In the genomic region with DNA sequence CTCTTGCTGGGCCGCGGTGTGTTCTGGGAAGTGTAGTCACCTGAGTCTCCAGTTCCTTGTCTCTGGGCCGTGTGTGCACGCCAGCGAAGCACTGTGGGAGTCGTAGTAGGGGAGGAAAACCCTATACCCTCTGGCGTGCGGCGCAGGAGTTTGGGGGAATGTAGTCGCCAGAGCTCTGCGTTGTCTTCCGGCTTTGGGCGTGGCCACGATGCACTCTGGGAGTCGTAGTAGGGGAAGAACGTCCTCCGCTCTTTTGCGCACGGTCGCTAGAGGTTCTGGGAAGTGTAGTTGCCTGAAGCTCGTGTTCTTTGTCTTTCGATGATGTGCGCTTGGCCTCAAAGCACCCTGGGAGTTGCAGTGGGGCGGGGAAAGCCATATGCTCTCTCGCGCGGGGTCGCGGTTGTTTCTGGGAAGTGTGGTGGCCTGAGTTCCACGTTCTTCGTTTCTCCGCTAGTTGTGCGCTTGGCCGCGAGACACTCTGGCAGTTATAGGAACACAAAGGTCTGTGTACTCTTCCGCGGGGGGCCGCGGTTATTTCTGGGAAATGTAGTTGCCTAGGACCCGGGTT, we compare ENCODE assay signal across 8 cellular contexts. TPM values are rescaled to one million over a fixed set of nuclear protein-coding genes. Genes with fewer than 3 reads are reported as not detected.
DNase-seq lines count a peak whose midpoint lies in the region; ATAC-seq and TF ChIP-seq lines count a peak whose summit lies in the region.

No MANE protein-coding gene starts in this region.

- H3K9me3 Mint-ChIP-seq in natural killer cell treated with Interleukin-12 subunit alpha and Interleukin-12 subunit beta and Interleukin-15 and Interleukin-18, amount 100 ng/mL, for 72 hours, result peaks cover 22% of the 10 kb centered on the region

- DNase-seq in EH (ENCODE audit: low read depth) (peak; percentile 99), Kasumi-1 (lab: John Stamatoyannopoulos, UW) (peak; percentile 99), RWPE1 (ENCODE audit: low spot score) (peak; percentile 84), fibroblast of the conjunctiva (ENCODE audit: low read depth) (peak; percentile 99)
- DNase-seq in activated T-helper 9 cell treated with anti-CD3 and anti-CD28 coated beads, Interleukin-2, amount 50 U/mL, for 16 hours (ENCODE audit: low read depth), result peak; percentile 93
- DNase-seq in natural killer cell treated with Interleukin-12 subunit alpha and Interleukin-12 subunit beta and Interleukin-15 and Interleukin-18, amount 100 ng/mL, for 72 hours (ENCODE audit: low spot score), result peak; percentile 97
- DNase-seq in stimulated activated naive CD8-positive, alpha-beta T cell treated with anti-CD3 and anti-CD28 coated beads, Interleukin-15, Interleukin-2, amounts not matched to agents 100 U/mL and 50 U/mL, for 24 hours, result peak; percentile 92

- ATAC-seq in GM21825 (IDR thresholded peaks at IDR 0.05; ENCODE audit: unreplicated experiment), result peak; percentile 87
- peak; percentile 91 to 93 for ATAC-seq in natural killer cell treated with Interleukin-12 subunit alpha and Interleukin-12 subunit beta and Interleukin-15 and Interleukin-18, amount 100 ng/mL, for 72 hours
- peak; percentile 87 for ATAC-seq in stimulated activated naive CD8-positive, alpha-beta T cell treated with anti-CD3 and anti-CD28 coated beads, Interleukin-15, Interleukin-2, amounts not matched to agents 100 U/mL and 50 U/mL, for 24 hours

- peak overlapping the region; percentile 99 for H3K27ac ChIP-seq in RWPE1

- H3K27ac Mint-ChIP-seq in natural killer cell treated with Interleukin-12 subunit alpha and Interleukin-12 subunit beta and Interleukin-15 and Interleukin-18, amount 100 ng/mL, for 72 hours, result no peak overlapping the region

- CTCF ChIA-PET in RWPE1 (lab: Yijun Ruan, JAX), result interaction anchor here (0.6 to 0.8 kb wide), 3 partner anchors 52 to 178 kb away, joined by 3 to 6 read pairs (median 5); no protein-coding TSS in a partner anchor

- POLR2A ChIA-PET in RWPE1 (lab: Yijun Ruan, JAX; ENCODE audit: low non-redundant PET), result interaction anchor here (0.6 kb wide), 1 partner anchor 43 kb away, joined by 4 read pairs; the partner anchor contains the start of gene ZNF84

- H3K4me3 Mint-ChIP-seq in natural killer cell treated with Interleukin-12 subunit alpha and Interleukin-12 subunit beta and Interleukin-15 and Interleukin-18, amount 100 ng/mL, for 72 hours, result no peak overlapping the region

- H3K27me3 Mint-ChIP-seq in natural killer cell treated with Interleukin-12 subunit alpha and Interleukin-12 subunit beta and Interleukin-15 and Interleukin-18, amount 100 ng/mL, for 72 hours, result no peaks in the 10 kb centered on the region

- H3K36me3 Mint-ChIP-seq in natural killer cell treated with Interleukin-12 subunit alpha and Interleukin-12 subunit beta and Interleukin-15 and Interleukin-18, amount 100 ng/mL, for 72 hours, result peaks cover 60% of the 10 kb centered on the region

- H3K4me1 Mint-ChIP-seq in natural killer cell treated with Interleukin-12 subunit alpha and Interleukin-12 subunit beta and Interleukin-15 and Interleukin-18, amount 100 ng/mL, for 72 hours (ENCODE audit: low read depth in 2 of 2), result peaks cover 5 to 9% of the 10 kb centered on the region in 2 donors

- TF ChIP-seq CTCF in RWPE1 (conservative IDR thresholded peaks at IDR 0.05; ENCODE audit: low read depth), result 0 out of 2 replicates have a peak, but pooled peaks have one; percentile 13

RNA-seq across cellular contexts. Expression of gene ZNF140, which starts 0.6 kb away (rescaled TPM):
- total RNA-seq in natural killer cell treated with Interleukin-12 subunit alpha and Interleukin-12 subunit beta and Interleukin-15 and Interleukin-18, amount 100 ng/mL, for 72 hours, result 10 to 100 TPM in 1 of 2 donors, 1 to 10 TPM in 1; 7.1 to 17.1 TPM

RNA-seq across cellular contexts. Expression of gene ZNF84, which starts 42.8 kb away (rescaled TPM):
- 10 to 100 TPM; 16.8 to 17.6 TPM for total RNA-seq in natural killer cell treated with Interleukin-12 subunit alpha and Interleukin-12 subunit beta and Interleukin-15 and Interleukin-18, amount 100 ng/mL, for 72 hours

RNA-seq across cellular contexts. Expression of gene ZNF891, which starts 49.9 kb away (rescaled TPM):
- 1 to 10 TPM; 1.4 to 1.7 TPM for total RNA-seq in natural killer cell treated with Interleukin-12 subunit alpha and Interleukin-12 subunit beta and Interleukin-15 and Interleukin-18, amount 100 ng/mL, for 72 hours

RNA-seq across cellular contexts. Expression of gene ZNF10, which starts 50.3 kb away (rescaled TPM):
- 1 to 10 TPM; 2.3 to 3.9 TPM for total RNA-seq in natural killer cell treated with Interleukin-12 subunit alpha and Interleukin-12 subunit beta and Interleukin-15 and Interleukin-18, amount 100 ng/mL, for 72 hours

Comparison
In these comparisons a context has a peak if more than half of its experiments do, and no peak if none do; other contexts are left out.
1. Peak in every context shown above with its lines: DNase-seq, ATAC-seq and H3K27ac ChIP-seq.